1 cellular context compared by ENCODE assay signal in genomic region chr21:33964706-33965325, GRCh38.
TF ChIP-seq lines count a peak whose summit lies in the region.

No MANE protein-coding gene starts in this region.

TF ChIP-seq in IMR-90, 13 proteins besides CTCF, POLR2A, EP300 and RAD21:
- no peak for TF ChIP-seq MXI1 (IDR thresholded peaks at IDR 0.05; ENCODE audit: borderline replicate concordance, low read depth, low read length)
- no peak for TF ChIP-seq FOS (IDR thresholded peaks at IDR 0.05; ENCODE audit: low read depth, low read length)
- no peak for TF ChIP-seq BHLHE40 (IDR thresholded peaks at IDR 0.05; ENCODE audit: low read depth, low read length)
- no peak for TF ChIP-seq USF2 (IDR thresholded peaks at IDR 0.05; ENCODE audit: low read depth, low read length)
- TF ChIP-seq MAFK (IDR thresholded peaks at IDR 0.05; ENCODE audit: low read depth, low read length) = no peak
- TF ChIP-seq SMC3 (IDR thresholded peaks at IDR 0.05; ENCODE audit: low read depth, low read length) = no peak
- TF ChIP-seq RCOR1 (IDR thresholded peaks at IDR 0.05; ENCODE audit: insufficient replicate concordance, low read length) = no peak
- TF ChIP-seq CHD1 (IDR thresholded peaks at IDR 0.05; ENCODE audit: low read depth, low read length) = no peak
- TF ChIP-seq ELK1 (IDR thresholded peaks at IDR 0.05; ENCODE audit: borderline replicate concordance, low read depth, low read length) = no peak
- no peak for TF ChIP-seq RFX5 (IDR thresholded peaks at IDR 0.05; ENCODE audit: low read depth, low read length)
- TF ChIP-seq MAZ (IDR thresholded peaks at IDR 0.05; ENCODE audit: borderline replicate concordance, low read depth, low read length) = no peak
- no peak for TF ChIP-seq NFE2L2 (IDR thresholded peaks at IDR 0.05; ENCODE audit: low read depth, low read length)
- TF ChIP-seq CEBPB (IDR thresholded peaks at IDR 0.05; ENCODE audit: low read depth, low read length) = no peak
